ENCODE assay signal across 6 cellular contexts in genomic region chr10:13144814-13145213, GRCh38.
"Had no signal": no experiment of that assay in that cellular context is flagged by ENCODE, and none has a peak within 500 bp of the region (broad histone marks: within the 10 kb centered on the region; RNA-seq: fewer than 3 reads in every experiment).

No MANE protein-coding gene starts in this region.

- DNase-seq: GM23248, GOT3, H7, IMR-90, KBM-7 had no signal

- H3K27ac ChIP-seq: GM23248 had no signal

- ATAC-seq: HCT116 had no signal
